In genomic region chr6:149347067-149347466, GRCh38 we compare ENCODE assay signal across 22 cellular contexts.
"Had no signal": no experiment of that assay in that cellular context is flagged by ENCODE, and none has a peak within 500 bp of the region (broad histone marks: within the 10 kb centered on the region; RNA-seq: fewer than 3 reads in every experiment).

No MANE protein-coding gene starts in this region.

- H3K9me3 ChIP-seq: spleen, transverse colon had no signal

- H3K36me3 ChIP-seq: transverse colon had no signal

- ATAC-seq: activated T-cell treated with anti-CD3 and anti-CD28 coated beads, Interleukin-2, amount 50 U/mL, for 72 hours; left colon; naive thymus-derived CD4-positive, alpha-beta T cell; right cardiac atrium; stimulated activated memory B cell treated with anti-CD40 and anti-IgM and Interleukin-4, amounts not matched to agents 10 μg/mL and 1 μg/mL and 100 μg/mL, for 72 hours; T-cell had no signal

- H3K27me3 ChIP-seq: spleen, transverse colon had no signal

- H3K4me3 ChIP-seq: lung, spleen, transverse colon had no signal

- H3K27ac ChIP-seq: epithelial cell of prostate, spleen, transverse colon, VCaP had no signal

- DNase-seq: activated CD4-positive, alpha-beta memory T cell treated with anti-CD3 and anti-CD28 coated beads for 36 hours; activated CD8-positive, alpha-beta memory T cell treated with anti-CD3 and anti-CD28 coated beads, Interleukin-2, amount 50 U/mL, for 4 hours; activated gamma-delta T cell treated with Interleukin-2 at 50 U/mL for 16 hours; activated naive CD8-positive, alpha-beta T cell treated with anti-CD3 and anti-CD28 coated beads, Interleukin-2, amount 10 ng/mL, durations not matched to agents 7 days and 5 days; activated T-cell treated with anti-CD3 and anti-CD28 coated beads, Interleukin-2, amount 50 U/mL, for 72 hours; aorta; caudate nucleus; effector memory CD4-positive, alpha-beta T cell; glutamatergic neuron; left colon; naive thymus-derived CD4-positive, alpha-beta T cell; posterior cingulate gyrus; right cardiac atrium; spleen; stimulated activated CD4-positive, alpha-beta T cell treated with anti-CD3 and anti-CD28 coated beads, Interleukin-1b, Interleukin-23, amount 100 ng/mL, for 48 hours; substantia nigra; T-cell; transverse colon had no signal
